ENCODE assay signal across 16 cellular contexts in genomic region chr1:55362558-55362957, GRCh38.
DNase-seq lines count a peak whose midpoint lies in the region; ATAC-seq lines count a peak whose summit lies in the region.
"Had no signal": no experiment of that assay in that cellular context is flagged by ENCODE, and none has a peak within 500 bp of the region (broad histone marks: within the 10 kb centered on the region; RNA-seq: fewer than 3 reads in every experiment).

No MANE protein-coding gene starts in this region.

- no peaks in the 10 kb centered on the region for H3K9me3 ChIP-seq in thymus (ENCODE audit: control insufficient read depth)
- H3K9me3 ChIP-seq: upper lobe of right lung had no signal

- intact Hi-C loops in activated CD4-positive, alpha-beta T cell treated with anti-CD3 and anti-CD28 coated beads for 36 hours (cut with DNase I, micrococcal nuclease): no loop called here
- intact Hi-C loops in left cardiac atrium (cut with DNase I): no loop called here

- no peaks in the 10 kb centered on the region for H3K36me3 Mint-ChIP-seq in activated CD4-positive, alpha-beta T cell treated with anti-CD3 and anti-CD28 coated beads for 36 hours (ENCODE audit: low read depth)
- H3K36me3 Mint-ChIP-seq: naive thymus-derived CD4-positive, alpha-beta T cell had no signal

- 82% methylated on average over 3 of the region's 3 CpGs for WGBS in thymus

- CTCF ChIA-PET in activated CD4-positive, alpha-beta T cell treated with anti-CD3 and anti-CD28 coated beads for 36 hours (lab: Charles Lee): interaction anchor here (2.0 to 2.1 kb wide), 2 partner anchors 13 to 16 kb away, joined by 6 to 11 read pairs; no protein-coding TSS in a partner anchor

- H3K27me3 Mint-ChIP-seq in activated CD4-positive, alpha-beta T cell treated with anti-CD3 and anti-CD28 coated beads for 36 hours: no peaks in the 10 kb centered on the region

- ATAC-seq in activated CD4-positive, alpha-beta T cell treated with anti-CD3 and anti-CD28 coated beads for 36 hours: peak; percentile 47
- ATAC-seq in left cardiac atrium: peak; percentile 57 to 93
- ATAC-seq: GM12878, upper lobe of right lung had no signal

- no peak overlapping the region for H3K4me3 ChIP-seq in thymus (ENCODE audit: low read length)
- H3K4me3 ChIP-seq: GM12878, upper lobe of right lung had no signal

- no peaks in the 10 kb centered on the region for H3K27me3 ChIP-seq in thymus (ENCODE audit: control insufficient read depth, insufficient read depth)
- H3K27me3 ChIP-seq: upper lobe of right lung had no signal

- H3K27ac Mint-ChIP-seq in activated CD4-positive, alpha-beta T cell treated with anti-CD3 and anti-CD28 coated beads for 36 hours: peak overlapping the region; percentile 29
- H3K27ac Mint-ChIP-seq: naive thymus-derived CD4-positive, alpha-beta T cell had no signal

- H3K27ac ChIP-seq in thymus (ENCODE audit: low read depth): peak overlapping the region; percentile 88
- H3K27ac ChIP-seq: upper lobe of right lung, VCaP had no signal

- no peak for DNase-seq in activated CD4-positive, alpha-beta T cell treated with anti-CD3 and anti-CD28 coated beads for 36 hours
- no peak for DNase-seq in activated CD4-positive, alpha-beta T cell treated with anti-CD3 and anti-CD28 coated beads, Interleukin-2, amount 50 U/mL, for 1 hour
- peak; percentile 74 for DNase-seq in astrocyte of the hippocampus (ENCODE audit: low read depth, low spot score)
- no peak for DNase-seq in left cardiac atrium
- no peak for DNase-seq in NCI-H1048 (lab: John Stamatoyannopoulos, UW)
- DNase-seq in NCI-H1694 treated with DMSO at 0.1 percent for 48 hours (lab: John Stamatoyannopoulos, UW): no peak
- no peak for DNase-seq in DMS153 (lab: John Stamatoyannopoulos, UW)
- DNase-seq: ACHN; amygdala; naive thymus-derived CD4-positive, alpha-beta T cell; NCI-H1105; stimulated activated CD4-positive, alpha-beta T cell treated with anti-CD3 and anti-CD28 coated beads, Interleukin-4, amount 100 ng/mL, for 24 hours; upper lobe of right lung had no signal

- H3K9me3 Mint-ChIP-seq in activated CD4-positive, alpha-beta T cell treated with anti-CD3 and anti-CD28 coated beads for 36 hours (ENCODE audit: low read depth): no peaks in the 10 kb centered on the region
- H3K9me3 Mint-ChIP-seq: naive thymus-derived CD4-positive, alpha-beta T cell had no signal

- peaks cover 16% of the 10 kb centered on the region for H3K4me1 Mint-ChIP-seq in activated CD4-positive, alpha-beta T cell treated with anti-CD3 and anti-CD28 coated beads for 36 hours

- H3K4me3 Mint-ChIP-seq in activated CD4-positive, alpha-beta T cell treated with anti-CD3 and anti-CD28 coated beads for 36 hours: no peak overlapping the region
- H3K4me3 Mint-ChIP-seq: naive thymus-derived CD4-positive, alpha-beta T cell had no signal

- no peaks in the 10 kb centered on the region for H3K36me3 ChIP-seq in thymus (ENCODE audit: control insufficient read depth, insufficient read depth)
- H3K36me3 ChIP-seq: upper lobe of right lung had no signal

- POLR2A ChIA-PET in activated CD4-positive, alpha-beta T cell treated with anti-CD3 and anti-CD28 coated beads for 36 hours (lab: Charles Lee): no interaction called here

- H3K4me1 ChIP-seq in thymus (ENCODE audit: control insufficient read depth, insufficient read depth, low read length): peaks cover 50% of the 10 kb centered on the region
- H3K4me1 ChIP-seq: upper lobe of right lung had no signal
